ENCODE assay signal across 19 cellular contexts in the genomic region with DNA sequence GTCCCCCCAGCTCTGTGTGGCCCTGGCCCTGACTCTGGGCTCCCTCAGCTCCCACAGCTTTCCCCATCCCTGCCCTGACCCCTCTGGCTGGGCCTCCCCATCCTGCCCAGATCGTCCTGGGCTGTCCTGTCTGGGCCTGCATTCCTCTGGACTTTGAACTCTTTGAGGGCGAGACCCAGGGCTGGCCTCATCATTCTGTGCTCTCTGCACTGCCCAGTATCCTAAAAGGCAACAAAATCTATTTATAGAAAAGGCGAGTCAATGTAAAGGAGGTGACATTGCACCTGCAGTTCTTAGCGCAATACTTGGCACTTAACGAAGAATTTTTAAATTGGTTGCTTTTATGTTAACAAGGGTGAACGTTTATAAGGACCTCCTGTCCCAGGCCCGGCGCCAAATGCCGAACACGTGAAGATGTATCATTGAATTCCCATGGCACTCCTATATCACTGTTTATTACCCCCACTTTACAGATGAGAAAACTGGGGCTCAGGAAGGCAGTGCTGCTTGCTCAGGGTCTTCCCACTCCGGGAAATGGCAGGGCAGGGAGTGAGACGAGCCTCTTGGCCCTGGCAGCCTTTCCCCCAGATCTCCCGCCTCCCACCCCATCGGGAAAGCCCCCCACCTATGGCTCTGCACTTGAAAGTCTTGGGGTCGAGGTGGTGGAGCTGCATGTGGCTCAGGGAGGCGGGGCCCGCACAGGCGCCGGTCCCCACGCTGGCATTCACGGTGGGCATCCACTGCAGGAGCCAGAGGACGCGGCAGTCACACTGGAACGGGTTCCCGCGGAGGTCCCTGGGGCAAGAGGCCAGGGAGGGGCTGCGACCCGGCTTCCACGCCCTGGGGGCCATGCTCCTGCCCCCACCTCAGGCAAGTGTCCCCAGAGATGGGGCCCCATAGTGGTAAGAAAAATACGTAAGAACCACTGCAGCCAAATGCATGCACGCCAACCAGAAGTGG. TPM values are rescaled to one million over a fixed set of nuclear protein-coding genes. Genes with fewer than 3 reads are reported as not detected.
"Had no signal": no experiment of that assay in that cellular context is flagged by ENCODE, and none has a peak within 500 bp of the region (broad histone marks: within the 10 kb centered on the region; RNA-seq: fewer than 3 reads in every experiment).

No MANE protein-coding gene starts in this region.

- H3K9ac ChIP-seq: neural progenitor cell had no signal

- H3K36me3 Mint-ChIP-seq: neural progenitor cell had no signal

- H2AFZ ChIP-seq: neural progenitor cell had no signal

- H3K4me3 ChIP-seq: ascending aorta, lower lobe of right lung, neural progenitor cell, ovary, spleen had no signal

- H3K27ac ChIP-seq: ascending aorta, lower lobe of right lung, neural progenitor cell, ovary, spleen had no signal

- ATAC-seq: activated T-cell treated with anti-CD3 and anti-CD28 coated beads, Interleukin-2, amount 50 U/mL, for 72 hours; lower lobe of right lung had no signal

- H3K9me3 ChIP-seq: ascending aorta, breast epithelium, lower lobe of right lung, ovary, sigmoid colon, spleen had no signal

- H3K36me3 ChIP-seq: ascending aorta, breast epithelium, lower lobe of right lung, neural progenitor cell, ovary, sigmoid colon, spleen had no signal

- H3K27me3 ChIP-seq: ascending aorta, breast epithelium, neural progenitor cell, ovary, spleen had no signal

- DNase-seq: activated CD4-positive, alpha-beta T cell treated with anti-CD3 and anti-CD28 coated beads, Interleukin-2, amount 10 ng/mL, durations not matched to agents 7 days and 5 days; activated CD4-positive, CD25-positive, alpha-beta regulatory T cell; activated CD8-positive, alpha-beta memory T cell treated with anti-CD3 and anti-CD28 coated beads, Interleukin-2, amount 50 U/mL, for 48 hours; activated T-cell treated with anti-CD3 and anti-CD28 coated beads, Interleukin-2, amount 50 U/mL, for 72 hours; endodermal cell; lower lobe of right lung; ovary; sigmoid colon; spleen had no signal

- H3K4me2 ChIP-seq: neural progenitor cell had no signal

- FAIRE-seq: TTC549 had no signal

- H3K27ac Mint-ChIP-seq: activated CD4-positive, alpha-beta T cell treated with anti-CD3 and anti-CD28 coated beads, Interleukin-2, amount 10 ng/mL, durations not matched to agents 7 days and 5 days; activated T-cell treated with anti-CD3 and anti-CD28 coated beads, Interleukin-2, amount 50 U/mL, for 72 hours; endodermal cell; neural progenitor cell; stimulated activated naive CD8-positive, alpha-beta T cell treated with anti-CD3 and anti-CD28 coated beads, Interleukin-15, Interleukin-2, amounts not matched to agents 100 ng/mL and 50 ng/mL, for 24 hours had no signal

- H3K27me3 Mint-ChIP-seq: activated CD4-positive, alpha-beta T cell treated with anti-CD3 and anti-CD28 coated beads, Interleukin-2, amount 10 ng/mL, durations not matched to agents 7 days and 5 days; stimulated activated naive CD8-positive, alpha-beta T cell treated with anti-CD3 and anti-CD28 coated beads, Interleukin-15, Interleukin-2, amounts not matched to agents 100 ng/mL and 50 ng/mL, for 24 hours had no signal

- H3K4me3 Mint-ChIP-seq: activated CD4-positive, alpha-beta T cell treated with anti-CD3 and anti-CD28 coated beads, Interleukin-2, amount 10 ng/mL, durations not matched to agents 7 days and 5 days; activated T-cell treated with anti-CD3 and anti-CD28 coated beads, Interleukin-2, amount 50 U/mL, for 72 hours; endodermal cell; neural progenitor cell; stimulated activated naive CD8-positive, alpha-beta T cell treated with anti-CD3 and anti-CD28 coated beads, Interleukin-15, Interleukin-2, amounts not matched to agents 100 ng/mL and 50 ng/mL, for 24 hours had no signal

- H3K9me3 Mint-ChIP-seq: activated CD4-positive, alpha-beta T cell treated with anti-CD3 and anti-CD28 coated beads, Interleukin-2, amount 10 ng/mL, durations not matched to agents 7 days and 5 days; endodermal cell had no signal

RNA-seq across cellular contexts. Expression of a gene that starts 3.8 kb away (rescaled TPM):
- total RNA-seq: dermis microvascular lymphatic vessel endothelial cell, epithelial cell of proximal tubule, kidney epithelial cell had no signal

RNA-seq across cellular contexts. Expression of a gene that starts 7.6 kb away (rescaled TPM):
- total RNA-seq: dermis microvascular lymphatic vessel endothelial cell, epithelial cell of proximal tubule, kidney epithelial cell had no signal

RNA-seq across cellular contexts. Expression of a gene that starts 12.0 kb away (rescaled TPM):
- total RNA-seq: ascending aorta, breast epithelium, dermis microvascular lymphatic vessel endothelial cell, epithelial cell of proximal tubule, kidney epithelial cell, lower lobe of right lung had no signal

RNA-seq across cellular contexts. Expression of a gene that starts 15.4 kb away (rescaled TPM):
- total RNA-seq: activated CD4-positive, alpha-beta T cell treated with anti-CD3 and anti-CD28 coated beads, Interleukin-2, amount 10 ng/mL, durations not matched to agents 7 days and 5 days; activated T-cell treated with anti-CD3 and anti-CD28 coated beads, Interleukin-2, amount 50 U/mL, for 72 hours; ascending aorta; dermis microvascular lymphatic vessel endothelial cell; endodermal cell; epithelial cell of proximal tubule; spleen; T-helper 2 cell treated with Interferon-gamma antibody and Interleukin-4, amounts not matched to agents 100 ng/mL and 5 ng/mL, for 36 hours; temporal lobe had no signal
